ENCODE assay signal across 8 cellular contexts in the genomic region with DNA sequence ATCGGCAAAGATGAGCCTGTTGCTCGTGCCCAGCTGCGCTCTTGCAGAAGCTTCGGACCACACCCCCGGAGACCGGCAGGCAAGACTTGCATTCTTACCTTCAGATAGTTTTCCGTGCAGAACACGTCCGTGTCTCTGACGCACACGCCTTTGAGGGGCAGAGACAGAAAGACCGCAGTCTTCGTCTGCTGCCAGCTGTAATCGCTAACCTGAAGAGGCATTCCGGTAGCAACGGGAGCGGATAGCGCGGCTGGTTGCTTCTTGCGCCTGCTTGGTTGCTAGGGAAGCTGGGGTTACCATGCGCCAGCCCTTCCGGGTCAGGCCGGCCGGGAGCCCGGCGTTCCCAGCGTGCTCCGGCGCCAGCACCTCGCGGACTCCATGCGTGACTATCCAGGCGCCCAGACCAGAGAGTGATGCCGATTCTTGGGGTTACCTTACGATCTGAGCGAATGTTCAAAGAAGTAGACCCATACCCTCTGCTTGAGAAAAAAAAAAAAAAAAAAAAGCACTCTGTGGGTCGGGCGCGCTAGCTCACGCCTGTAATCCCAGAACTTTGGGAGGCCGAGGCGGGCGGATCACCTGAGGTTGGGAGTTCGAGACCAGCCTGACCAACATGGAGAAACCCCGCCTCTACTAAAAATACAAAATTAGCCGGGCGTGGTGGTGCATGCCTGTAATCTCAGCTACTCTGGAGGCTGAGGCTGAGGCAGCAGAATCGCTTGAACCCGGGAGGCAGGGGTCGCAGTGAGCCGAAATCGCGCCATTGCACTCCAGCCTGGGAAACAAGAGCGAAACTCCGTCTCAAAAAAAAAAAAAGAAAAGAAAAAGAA. TPM values are rescaled to one million over a fixed set of nuclear protein-coding genes. Genes with fewer than 3 reads are reported as not detected.
A peak's percentile ranks its signal among the peaks of the same experiment; 100 is the strongest.
DNase-seq lines count a peak whose midpoint lies in the region; ATAC-seq, FAIRE-seq and TF ChIP-seq lines count a peak whose summit lies in the region.
"Not testable (repeated sequence)": the region's sequence is repeated elsewhere in the genome, so short reads cannot be mapped to it uniquely, and the experiment has no call there.

No MANE protein-coding gene starts in this region.

- H3K27me3 ChIP-seq in foreskin keratinocyte = not testable (repeated sequence)

- H3K36me3 Mint-ChIP-seq in neural crest cell (ENCODE audit: low read depth) = not testable (repeated sequence)

- TF ChIP-seq POLR2A in H54 (IDR thresholded peaks at IDR 0.05; ENCODE audit: low read depth, low read length) = peak; percentile 49; the same call in 1 of the 2 replicates

- peaks cover 13% of the 10 kb centered on the region for H3K4me1 Mint-ChIP-seq in neural crest cell

- TF ChIP-seq CTCF in LNCaP clone FGC (IDR thresholded peaks at IDR 0.05; ENCODE audit: control insufficient read depth, extremely low read depth, insufficient read depth); foreskin keratinocyte (conservative IDR thresholded peaks at IDR 0.05); neural crest cell (conservative IDR thresholded peaks at IDR 0.05): not testable (repeated sequence)

- not testable (repeated sequence) for H3K4me1 ChIP-seq in foreskin keratinocyte

- H3K4me3 ChIP-seq in LNCaP clone FGC (ENCODE audit: low read depth, low read length) = peak overlapping the region; percentile 82

- not testable (repeated sequence) for H3K9me3 Mint-ChIP-seq in neural crest cell

- peak; percentile 57 for FAIRE-seq in H54 (lab: Jason Lieb, UNC)

- peak; percentile 98 for ATAC-seq in foreskin keratinocyte
- ATAC-seq in stimulated activated naive CD8-positive, alpha-beta T cell treated with anti-CD3 and anti-CD28 coated beads, Interleukin-15, Interleukin-2, amounts not matched to agents 100 U/mL and 50 U/mL, for 24 hours = peak; percentile 96

- not testable (repeated sequence) for H3K27me3 Mint-ChIP-seq in neural crest cell (ENCODE audit: low read depth)

- H3K27ac ChIP-seq in foreskin keratinocyte = not testable (repeated sequence)

- DNase-seq in ELR (ENCODE audit: low read depth) (peak; percentile 87), H54 (ENCODE audit: insufficient read length, low spot score) (peak; percentile 56), LNCaP clone FGC (ENCODE audit: low read depth) (peak; percentile 74), SHP77 treated with DMSO at 0.1 percent for 48 hours (lab: John Stamatoyannopoulos, UW) (peak; percentile 73), activated gamma-delta T cell (lab: John Stamatoyannopoulos, UW) (peak; percentile 24), foreskin keratinocyte (peak; percentile 77 to 88), neural crest cell (ENCODE audit: low read depth, low spot score) (peak; percentile 73)
- DNase-seq in stimulated activated naive CD8-positive, alpha-beta T cell treated with anti-CD3 and anti-CD28 coated beads, Interleukin-15, Interleukin-2, amounts not matched to agents 100 U/mL and 50 U/mL, for 24 hours = peak; percentile 83

- H3K27ac Mint-ChIP-seq in neural crest cell (ENCODE audit: unreplicated experiment) = peak overlapping the region; percentile 50

- peak overlapping the region; percentile 96 for H3K4me3 Mint-ChIP-seq in neural crest cell

RNA-seq across cellular contexts. Expression of a gene that starts 9.7 kb away (rescaled TPM):
- total RNA-seq in foreskin keratinocyte = 2.4 and 2.9 TPM in 2 replicates
- 3.1 and 3.5 TPM in 2 replicates for polyA plus RNA-seq in foreskin keratinocyte
- total RNA-seq in neural crest cell = 5.1 and 5.3 TPM in 2 replicates

Comparison
In these comparisons a context has a peak if more than half of its experiments do, and no peak if none do; other contexts are left out.
1. DNase-seq: peak in every context shown above with its lines; median percentile 87 in ELR; 83 in stimulated activated naive CD8-positive, alpha-beta T cell treated with anti-CD3 and anti-CD28 coated beads, Interleukin-15, Interleukin-2, amounts not matched to agents 100 U/mL and 50 U/mL, for 24 hours; 82 in foreskin keratinocyte; 74 in LNCaP clone FGC; 73 in SHP77 treated with DMSO at 0.1 percent for 48 hours; 73 in neural crest cell; 56 in H54; 24 in activated gamma-delta T cell.